In genomic region chr1:164720329-164721036, GRCh38 we compare ENCODE assay signal across 17 cellular contexts.
DNase-seq lines count a peak whose midpoint lies in the region; TF ChIP-seq lines count a peak whose summit lies in the region.
"Had no signal": no experiment of that assay in that cellular context is flagged by ENCODE, and none has a peak within 500 bp of the region (broad histone marks: within the 10 kb centered on the region; RNA-seq: fewer than 3 reads in every experiment).

No MANE protein-coding gene starts in this region.

- peak overlapping the region; percentile 67 for H3K4me2 ChIP-seq in MM.1S (ENCODE audit: low read depth, low read length)

- H3K36me3 ChIP-seq in MM.1S (replicated peaks; ENCODE audit: insufficient read depth, low read length), result no peaks in the 10 kb centered on the region
- no peaks in the 10 kb centered on the region for H3K36me3 ChIP-seq in endodermal cell (ENCODE audit: control insufficient read depth, insufficient read depth, low read length)
- no peaks in the 10 kb centered on the region for H3K36me3 ChIP-seq in skeletal muscle tissue (ENCODE audit: control insufficient read depth in 3 of 3, insufficient read depth in 3 of 3, low read length in 3 of 3)
- H3K36me3 ChIP-seq: spleen, tibial nerve had no signal

- H3K4me1 ChIP-seq in MM.1S (ENCODE audit: low read length) (peaks cover 64% of the 10 kb centered on the region), endodermal cell (ENCODE audit: control insufficient read depth, insufficient read depth, low read length) (no peaks in the 10 kb centered on the region), skeletal muscle tissue (ENCODE audit: control insufficient read depth in 3 of 3, insufficient read depth in 3 of 3, low read length in 3 of 3) (peaks cover 31 to 61% (median 37%) of the 10 kb centered on the region in 3 donors)

- peaks cover 2% of the 10 kb centered on the region for H3K36me3 Mint-ChIP-seq in endodermal cell (ENCODE audit: low read depth)
- H3K36me3 Mint-ChIP-seq: activated CD8-positive, alpha-beta memory T cell treated with anti-CD3 and anti-CD28 coated beads, Interleukin-2, amount 10 ng/mL, durations not matched to agents 7 days and 5 days; activated naive CD4-positive, alpha-beta T cell treated with anti-CD3 and anti-CD28 coated beads, Interleukin-2, amount 50 U/mL, for 24 hours had no signal

- H3K9me3 ChIP-seq in MM.1S (replicated peaks; ENCODE audit: insufficient read depth, low read length), result no peaks in the 10 kb centered on the region
- no peaks in the 10 kb centered on the region for H3K9me3 ChIP-seq in endodermal cell (ENCODE audit: control insufficient read depth, low read length)
- no peaks in the 10 kb centered on the region for H3K9me3 ChIP-seq in skeletal muscle tissue (ENCODE audit: control insufficient read depth in 3 of 3, low read length in 3 of 3)
- H3K9me3 ChIP-seq: spleen, tibial nerve had no signal

- TF ChIP-seq CTCF in MM.1S (IDR thresholded peaks at IDR 0.05; ENCODE audit: low read length) (no peak), endodermal cell (conservative IDR thresholded peaks at IDR 0.05) (no peak)

- 0 out of 2 replicates have a peak overlapping the region, but pooled peaks have one; percentile 14 for H2AFZ ChIP-seq in MM.1S (ENCODE audit: low read length)

- peak overlapping the region; percentile 74 for H3K27ac ChIP-seq in MM.1S (ENCODE audit: low read length)
- H3K27ac ChIP-seq in endodermal cell (ENCODE audit: low read depth, low read length), result no peak overlapping the region
- peak overlapping the region; percentile 6 for H3K27ac ChIP-seq in skeletal muscle tissue (ENCODE audit: low read depth, low read length)
- H3K27ac ChIP-seq: RWPE1 had no signal

- peak overlapping the region; percentile 28 for H3K27ac Mint-ChIP-seq in endodermal cell
- H3K27ac Mint-ChIP-seq: activated CD8-positive, alpha-beta memory T cell treated with anti-CD3 and anti-CD28 coated beads, Interleukin-2, amount 10 ng/mL, durations not matched to agents 7 days and 5 days; activated naive CD4-positive, alpha-beta T cell treated with anti-CD3 and anti-CD28 coated beads, Interleukin-2, amount 50 U/mL, for 24 hours had no signal

- WGBS in endodermal cell (ENCODE audit: insufficient coverage in 1 of 2, insufficient read length in 1 of 2), 2 experiments, result 91 to 100% methylated on average over 3 to 4 of the region's 4 CpGs

- H3K27me3 Mint-ChIP-seq in endodermal cell (ENCODE audit: insufficient read depth), result no peaks in the 10 kb centered on the region
- H3K27me3 Mint-ChIP-seq: activated CD8-positive, alpha-beta memory T cell treated with anti-CD3 and anti-CD28 coated beads, Interleukin-2, amount 10 ng/mL, durations not matched to agents 7 days and 5 days had no signal

- peak overlapping the region; percentile 33; the same call in 1 of the 2 replicates for H3K9ac ChIP-seq in MM.1S (ENCODE audit: low read length)
- H3K9ac ChIP-seq in endodermal cell (ENCODE audit: extremely low read depth, low read length, poor library complexity, severe bottlenecking), result no peak overlapping the region
- H3K9ac ChIP-seq in skeletal muscle tissue (ENCODE audit: low read depth in 1 of 3, low read length in 3 of 3), result no peak overlapping the region

- DNase-seq in MM.1S (peak; percentile 85), SKM-1 treated with dmso at 0.1 percent for 144 hours (lab: John Stamatoyannopoulos, UW; ENCODE audit: unreplicated experiment) (peak; percentile 82), endodermal cell (no peak), DMS 273 treated with DMSO at 0.1 percent for 48 hours (lab: John Stamatoyannopoulos, UW) (no peak), posterior cingulate gyrus (no peak), middle frontal gyrus (ENCODE audit: extremely low spot score, low spot score) (no peak), DMS114 treated with DMSO at 0.1 percent for 48 hours (lab: John Stamatoyannopoulos, UW; ENCODE audit: unreplicated experiment) (no peak)
- DNase-seq: activated CD8-positive, alpha-beta memory T cell treated with anti-CD3 and anti-CD28 coated beads, Interleukin-2, amount 10 ng/mL, durations not matched to agents 7 days and 5 days; foreskin fibroblast; islet precursor cell; Kasumi-1; naive B cell; spleen had no signal

- H3K9me3 Mint-ChIP-seq in endodermal cell, result no peaks in the 10 kb centered on the region
- H3K9me3 Mint-ChIP-seq: activated naive CD4-positive, alpha-beta T cell treated with anti-CD3 and anti-CD28 coated beads, Interleukin-2, amount 50 U/mL, for 24 hours had no signal

- H3K9me2 ChIP-seq in MM.1S (replicated peaks; ENCODE audit: insufficient read depth, low read length), result no peaks in the 10 kb centered on the region

- H3F3A ChIP-seq in MM.1S (ENCODE audit: insufficient read depth, low read length), result peaks cover 32% of the 10 kb centered on the region

- no peaks in the 10 kb centered on the region for H4K20me1 ChIP-seq in MM.1S (ENCODE audit: insufficient read depth, low read length)

- intact Hi-C loops in posterior cingulate gyrus (cut with DNase I), result no loop called here

- 0 out of 2 replicates have a peak, but pooled peaks cover 4% of the 10 kb centered on the region for H3K79me2 ChIP-seq in MM.1S (ENCODE audit: low read length)

- H3K4me1 Mint-ChIP-seq in endodermal cell, result peaks cover 20% of the 10 kb centered on the region
- H3K4me1 Mint-ChIP-seq: activated naive CD4-positive, alpha-beta T cell treated with anti-CD3 and anti-CD28 coated beads, Interleukin-2, amount 50 U/mL, for 24 hours; naive B cell had no signal

- H3K27me3 ChIP-seq in MM.1S (replicated peaks; ENCODE audit: insufficient read depth, low read length) (no peaks in the 10 kb centered on the region), endodermal cell (ENCODE audit: control insufficient read depth, insufficient read depth, low read length, poor library complexity, severe bottlenecking) (no peaks in the 10 kb centered on the region), skeletal muscle tissue (ENCODE audit: control insufficient read depth in 3 of 3, insufficient read depth in 3 of 3, low read length in 3 of 3) (no peaks in the 10 kb centered on the region)
- H3K27me3 ChIP-seq: tibial nerve had no signal

- H3K4me3 ChIP-seq in MM.1S (ENCODE audit: low read length), result peak overlapping the region; percentile 22; the same call in 1 of the 2 replicates
- no peak overlapping the region for H3K4me3 ChIP-seq in endodermal cell (ENCODE audit: low read length)
- H3K4me3 ChIP-seq in skeletal muscle tissue (ENCODE audit: low read length in 3 of 3), result no peak overlapping the region
- H3K4me3 ChIP-seq: spleen, tibial nerve had no signal

- H3K4me3 Mint-ChIP-seq in endodermal cell, result no peak overlapping the region
- H3K4me3 Mint-ChIP-seq: activated CD8-positive, alpha-beta memory T cell treated with anti-CD3 and anti-CD28 coated beads, Interleukin-2, amount 10 ng/mL, durations not matched to agents 7 days and 5 days; activated naive CD4-positive, alpha-beta T cell treated with anti-CD3 and anti-CD28 coated beads, Interleukin-2, amount 50 U/mL, for 24 hours; naive B cell had no signal

Comparison
In these comparisons a context has a peak if more than half of its experiments do, and no peak if none do; other contexts are left out.
1. DNase-seq: peak in MM.1S (single experiment) and SKM-1 treated with dmso at 0.1 percent for 144 hours (single experiment); none in endodermal cell (single experiment), DMS 273 treated with DMSO at 0.1 percent for 48 hours (single experiment), posterior cingulate gyrus (0 of 10), middle frontal gyrus (single experiment) and DMS114 treated with DMSO at 0.1 percent for 48 hours (single experiment).